1 cellular context compared by ENCODE assay signal in genomic region chr15:71802770-71803169, GRCh38.
TF ChIP-seq lines count a peak whose summit lies in the region.

No MANE protein-coding gene starts in this region.

TF ChIP-seq in K562, 482 proteins besides CTCF, POLR2A, EP300 and RAD21 (continued from another document):
- 0 out of 2 replicates have a peak, but pooled peaks have one; percentile 30 for TF ChIP-seq ZBTB33 (CRISPR knock-in tag; IDR thresholded peaks at IDR 0.05)
- TF ChIP-seq MAZ (CRISPR knock-in tag; conservative IDR thresholded peaks at IDR 0.05 in 1 of 2, IDR thresholded peaks at IDR 0.05 in 1 of 2): 0 out of 4 replicates have a peak, but pooled peaks of 1 of the 2 experiments have one; percentile 40
- TF ChIP-seq SETDB1 (IDR thresholded peaks at IDR 0.05; ENCODE audit: low read length): no peak
- TF ChIP-seq, protein P1, sequence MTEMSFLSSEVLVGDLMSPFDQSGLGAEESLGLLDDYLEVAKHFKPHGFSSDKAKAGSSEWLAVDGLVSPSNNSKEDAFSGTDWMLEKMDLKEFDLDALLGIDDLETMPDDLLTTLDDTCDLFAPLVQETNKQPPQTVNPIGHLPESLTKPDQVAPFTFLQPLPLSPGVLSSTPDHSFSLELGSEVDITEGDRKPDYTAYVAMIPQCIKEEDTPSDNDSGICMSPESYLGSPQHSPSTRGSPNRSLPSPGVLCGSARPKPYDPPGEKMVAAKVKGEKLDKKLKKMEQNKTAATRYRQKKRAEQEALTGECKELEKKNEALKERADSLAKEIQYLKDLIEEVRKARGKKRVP (CRISPR knock-in tag; IDR thresholded peaks at IDR 0.05): no peak
- 0 out of 2 replicates have a peak, but pooled peaks have one; percentile 14 for TF ChIP-seq DEAF1 (CRISPR knock-in tag; IDR thresholded peaks at IDR 0.05)
